In the genomic region with DNA sequence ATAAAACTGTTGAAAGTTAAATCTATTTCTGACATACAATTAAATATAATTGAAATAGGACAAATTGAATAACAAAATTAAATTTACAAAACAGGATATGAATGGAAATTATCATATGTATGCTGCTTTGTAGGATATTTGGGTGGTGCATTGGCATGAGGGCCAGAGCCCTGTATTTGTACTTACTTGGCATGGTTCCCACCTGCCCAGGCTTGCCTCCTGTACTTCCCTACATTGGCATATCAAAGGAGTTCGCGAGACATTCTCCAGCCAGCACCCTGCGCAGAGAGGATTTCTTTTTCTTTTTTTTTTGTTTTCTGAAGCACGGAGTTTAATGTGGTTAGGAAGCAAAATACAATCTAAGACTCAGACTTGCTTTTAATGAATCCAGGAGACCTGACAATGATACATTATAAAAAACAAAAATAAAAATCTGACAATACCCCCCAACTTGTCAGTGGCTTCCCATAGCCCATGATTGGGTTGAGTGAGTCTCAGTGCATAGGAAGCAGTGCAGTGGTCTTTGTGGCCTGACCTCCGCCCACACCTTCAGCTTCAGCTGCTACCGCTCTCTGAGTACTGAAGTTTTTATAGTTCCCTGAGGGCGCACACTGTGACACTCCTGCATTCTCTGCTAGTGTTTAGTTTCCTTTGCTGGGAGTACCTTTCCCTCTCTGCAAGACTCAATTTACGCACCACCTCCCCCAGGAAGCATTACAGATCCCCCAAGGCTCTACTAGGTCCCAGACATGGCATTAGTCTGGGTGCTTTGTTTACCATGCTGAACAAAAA, we compare ENCODE assay signal across 8 cellular contexts.
DNase-seq lines count a peak whose midpoint lies in the region; ATAC-seq lines count a peak whose summit lies in the region.

No MANE protein-coding gene starts in this region.

- ATAC-seq in Right ventricle myocardium superior (ENCODE audit: poor library complexity) (peak; percentile 72), HG03064 (IDR thresholded peaks at IDR 0.05; ENCODE audit: low read depth, unreplicated experiment) (peak; percentile 55), HG03196 (IDR thresholded peaks at IDR 0.05; ENCODE audit: unreplicated experiment) (no peak)
- peak; percentile 96 for ATAC-seq in stimulated activated naive CD8-positive, alpha-beta T cell treated with anti-CD3 and anti-CD28 coated beads, Interleukin-15, amount 100 ng/mL, for 72 hours

- DNase-seq in Right ventricle myocardium superior, result no peak
- DNase-seq in cardiac septum (ENCODE audit: low spot score), result no peak
- DNase-seq in activated naive CD8-positive, alpha-beta T cell treated with anti-CD3 and anti-CD28 coated beads for 36 hours, result peak; percentile 58
- peak; percentile 44 to 54 for DNase-seq in stimulated activated naive CD8-positive, alpha-beta T cell treated with anti-CD3 and anti-CD28 coated beads, Interleukin-15, amount 100 ng/mL, for 72 hours
- DNase-seq in Kasumi-1 (lab: John Stamatoyannopoulos, UW), result no peak
- DNase-seq in stimulated activated CD4-positive, alpha-beta T cell treated with anti-CD3 and anti-CD28 coated beads, Interleukin-4, amount 100 ng/mL, for 1 hour, result no peak

- peaks cover 3% of the 10 kb centered on the region for H3K9me3 Mint-ChIP-seq in activated naive CD8-positive, alpha-beta T cell treated with anti-CD3 and anti-CD28 coated beads for 36 hours
- H3K9me3 Mint-ChIP-seq in stimulated activated naive CD8-positive, alpha-beta T cell treated with anti-CD3 and anti-CD28 coated beads, Interleukin-15, amount 100 ng/mL, for 72 hours, result no peaks in the 10 kb centered on the region

- intact Hi-C loops in Right ventricle myocardium superior (cut with DNase I), result no loop called here
- intact Hi-C loops in cardiac septum (cut with DNase I), result no loop called here

- H3K27ac Mint-ChIP-seq in activated naive CD8-positive, alpha-beta T cell treated with anti-CD3 and anti-CD28 coated beads for 36 hours, result no peak overlapping the region
- H3K27ac Mint-ChIP-seq in stimulated activated naive CD8-positive, alpha-beta T cell treated with anti-CD3 and anti-CD28 coated beads, Interleukin-15, amount 100 ng/mL, for 72 hours, result peak overlapping the region; percentile 16 to 27

- H3K4me3 Mint-ChIP-seq in activated naive CD8-positive, alpha-beta T cell treated with anti-CD3 and anti-CD28 coated beads for 36 hours, result peak overlapping the region; percentile 29
- H3K4me3 Mint-ChIP-seq in stimulated activated naive CD8-positive, alpha-beta T cell treated with anti-CD3 and anti-CD28 coated beads, Interleukin-15, amount 100 ng/mL, for 72 hours, result peak overlapping the region; percentile 10 to 46

- H3K4me1 Mint-ChIP-seq in activated naive CD8-positive, alpha-beta T cell treated with anti-CD3 and anti-CD28 coated beads for 36 hours, result peaks cover 50% of the 10 kb centered on the region
- peaks cover 38% of the 10 kb centered on the region for H3K4me1 Mint-ChIP-seq in stimulated activated naive CD8-positive, alpha-beta T cell treated with anti-CD3 and anti-CD28 coated beads, Interleukin-15, amount 100 ng/mL, for 72 hours

- no peaks in the 10 kb centered on the region for H3K27me3 Mint-ChIP-seq in activated naive CD8-positive, alpha-beta T cell treated with anti-CD3 and anti-CD28 coated beads for 36 hours
- no peaks in the 10 kb centered on the region for H3K27me3 Mint-ChIP-seq in stimulated activated naive CD8-positive, alpha-beta T cell treated with anti-CD3 and anti-CD28 coated beads, Interleukin-15, amount 100 ng/mL, for 72 hours

- H3K36me3 Mint-ChIP-seq in activated naive CD8-positive, alpha-beta T cell treated with anti-CD3 and anti-CD28 coated beads for 36 hours, result peaks cover 24% of the 10 kb centered on the region

Comparison
In these comparisons a context has a peak if more than half of its experiments do, and no peak if none do; other contexts are left out.
1. DNase-seq: peak in activated naive CD8-positive, alpha-beta T cell treated with anti-CD3 and anti-CD28 coated beads for 36 hours (single experiment) and stimulated activated naive CD8-positive, alpha-beta T cell treated with anti-CD3 and anti-CD28 coated beads, Interleukin-15, amount 100 ng/mL, for 72 hours (2 of 2); none in Right ventricle myocardium superior (single experiment), cardiac septum (single experiment), Kasumi-1 (0 of 2) and stimulated activated CD4-positive, alpha-beta T cell treated with anti-CD3 and anti-CD28 coated beads, Interleukin-4, amount 100 ng/mL, for 1 hour (single experiment).